ENCODE assay signal across 13 cellular contexts in the genomic region with DNA sequence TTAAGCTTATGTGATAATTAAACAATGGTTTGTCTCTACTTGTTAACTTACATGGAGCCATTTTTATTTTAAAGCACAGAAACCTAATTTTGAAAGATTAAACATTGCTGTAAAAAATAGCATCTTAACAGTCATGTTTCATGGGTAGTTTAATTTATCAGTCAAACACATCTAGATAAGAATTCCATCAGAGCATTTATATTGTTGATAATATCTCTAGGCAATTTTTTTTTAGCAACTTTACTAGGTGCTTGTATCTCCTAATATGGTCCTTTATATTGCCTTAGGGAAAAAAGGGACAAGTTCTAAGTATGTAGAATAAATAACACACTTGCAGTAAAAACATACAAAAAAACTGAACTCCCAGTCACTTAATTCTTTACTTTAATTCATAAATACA. TPM values are rescaled to one million over a fixed set of nuclear protein-coding genes. Genes with fewer than 3 reads are reported as not detected.
DNase-seq lines count a peak whose midpoint lies in the region; ATAC-seq and TF ChIP-seq lines count a peak whose summit lies in the region.
"Had no signal": no experiment of that assay in that cellular context is flagged by ENCODE, and none has a peak within 500 bp of the region (broad histone marks: within the 10 kb centered on the region; RNA-seq: fewer than 3 reads in every experiment).

No MANE protein-coding gene starts in this region.

- POLR2A ChIA-PET in PC-9 (lab: Charles Lee; ENCODE audit: unreplicated experiment): interaction anchor here (0.7 kb wide), 1 partner anchor 483 kb away, joined by 6 read pairs; the partner anchor contains the start of gene TTC21B

- ATAC-seq in HG03280 (IDR thresholded peaks at IDR 0.05; ENCODE audit: unreplicated experiment) (no peak), GM21447 (IDR thresholded peaks at IDR 0.05; ENCODE audit: unreplicated experiment) (no peak)

- no peak overlapping the region for H3K27ac ChIP-seq in brain microvascular endothelial cell
- H3K27ac ChIP-seq in iPS-20b (ENCODE audit: low read length): peak overlapping the region; percentile 65
- no peak overlapping the region for H3K27ac ChIP-seq in PC-9

- H3K4me1 Mint-ChIP-seq in immature natural killer cell: no peaks in the 10 kb centered on the region

- H3K4me3 Mint-ChIP-seq in immature natural killer cell: no peak overlapping the region

- DNase-seq in H7 (no peak), brain microvascular endothelial cell (no peak), immature natural killer cell (no peak), PC-9 (no peak)
- DNase-seq: aorta, DND-41, head of caudate nucleus, MV-4-11 had no signal

- CTCF ChIA-PET in PC-9 (lab: Charles Lee): no interaction called here

- BruUV-seq in PC-9 (replicated peaks; lab: Mats Ljungman, UMichigan): no TSS peak

- no peak overlapping the region for H3K27ac Mint-ChIP-seq in immature natural killer cell

- peak overlapping the region; percentile 84; the same call in 1 of the 2 replicates for H3K9ac ChIP-seq in iPS-20b (ENCODE audit: low read depth, low read length)
- H3K9ac ChIP-seq in skeletal muscle satellite cell (ENCODE audit: low read depth, low read length): peak overlapping the region; percentile 69

- H3K9me3 ChIP-seq in iPS-20b (ENCODE audit: insufficient read depth, low read depth, low read length): no peaks in the 10 kb centered on the region
- no peaks in the 10 kb centered on the region for H3K9me3 ChIP-seq in skeletal muscle satellite cell (replicated peaks; ENCODE audit: low read length)
- no peaks in the 10 kb centered on the region for H3K9me3 ChIP-seq in PC-9 (ENCODE audit: insufficient read depth, low read depth)

- H3K4me2 ChIP-seq in skeletal muscle satellite cell (ENCODE audit: low read length): peak overlapping the region; percentile 65
- no peak overlapping the region for H3K4me2 ChIP-seq in PC-9

- H3K27me3 ChIP-seq in H7 (ENCODE audit: control insufficient read depth, insufficient read depth, low read length) (no peaks in the 10 kb centered on the region), brain microvascular endothelial cell (replicated peaks) (no peaks in the 10 kb centered on the region), iPS-20b (ENCODE audit: insufficient read depth, low read length) (no peaks in the 10 kb centered on the region), skeletal muscle satellite cell (ENCODE audit: control insufficient read depth, insufficient read depth, low read length) (no peaks in the 10 kb centered on the region), PC-9 (ENCODE audit: insufficient read depth, low read depth) (no peaks in the 10 kb centered on the region)

- H2AFZ ChIP-seq in PC-9: no peak overlapping the region

- H3K36me3 Mint-ChIP-seq in immature natural killer cell: no peaks in the 10 kb centered on the region

- no peaks in the 10 kb centered on the region for H3K36me3 ChIP-seq in H7 (replicated peaks; ENCODE audit: control insufficient read depth, insufficient read depth, low read length)
- no peaks in the 10 kb centered on the region for H3K36me3 ChIP-seq in brain microvascular endothelial cell (replicated peaks)
- H3K36me3 ChIP-seq in iPS-20b (ENCODE audit: insufficient read depth, low read depth, low read length): no peaks in the 10 kb centered on the region
- no peaks in the 10 kb centered on the region for H3K36me3 ChIP-seq in skeletal muscle satellite cell (ENCODE audit: insufficient read depth, low read length)
- no peaks in the 10 kb centered on the region for H3K36me3 ChIP-seq in PC-9 (ENCODE audit: low read depth)

- H3K4me1 ChIP-seq in iPS-20b (ENCODE audit: insufficient read depth, low read length) (peaks cover 23% of the 10 kb centered on the region), skeletal muscle satellite cell (ENCODE audit: control insufficient read depth, insufficient read depth, low read length) (no peaks in the 10 kb centered on the region), PC-9 (replicated peaks; ENCODE audit: insufficient read depth) (no peaks in the 10 kb centered on the region)

- in situ Hi-C loops in brain microvascular endothelial cell (cut with HindIII; ENCODE audit: low pct_ligation_motif_present, low sequenced_read_pairs): no loop called here

- H3K9me2 ChIP-seq in PC-9 (ENCODE audit: insufficient read depth): no peaks in the 10 kb centered on the region

- no peaks in the 10 kb centered on the region for H4K20me1 ChIP-seq in PC-9 (ENCODE audit: insufficient read depth)

- no peaks in the 10 kb centered on the region for H3K79me2 ChIP-seq in PC-9 (ENCODE audit: low read depth)

- peaks cover 0 to 6% (median 4%) of the 10 kb centered on the region in 3 donors for H3K27me3 Mint-ChIP-seq in immature natural killer cell (ENCODE audit: low read depth in 3 of 3)

- H3K4me3 ChIP-seq in H7 (ENCODE audit: insufficient read depth, low read depth, low read length) (peak overlapping the region; percentile 38; the same call in 1 of the 2 replicates), brain microvascular endothelial cell (ENCODE audit: low read depth, low read length) (peak overlapping the region; percentile 67), iPS-20b (ENCODE audit: low read length) (peak overlapping the region; percentile 84), skeletal muscle satellite cell (ENCODE audit: low read length) (peak overlapping the region; percentile 67), PC-9 (no peak overlapping the region)

- H3K9me3 Mint-ChIP-seq in immature natural killer cell: no peaks in the 10 kb centered on the region

- no peaks in the 10 kb centered on the region for H3F3A ChIP-seq in PC-9 (ENCODE audit: insufficient read depth, low read depth)

- TF ChIP-seq CTCF in brain microvascular endothelial cell (IDR thresholded peaks at IDR 0.05; ENCODE audit: low read depth, low read length, missing control alignments) (no peak), PC-9 (conservative IDR thresholded peaks at IDR 0.05) (no peak)

- intact Hi-C loops in PC-9 (cut with micrococcal nuclease; ENCODE audit: unreplicated experiment): no loop called here

RNA-seq across cellular contexts. Expression of gene CSRNP3, which starts 0.9 kb away (rescaled TPM):
- total RNA-seq in H7 (2014; rRNA removed; shearing (Covaris generic)): 3.0 and 4.3 TPM in 2 replicates
- total RNA-seq in skeletal muscle satellite cell (2012; rRNA removed): under 0.01 and 0.44 TPM in 2 replicates
- not detected for polyA plus RNA-seq in immature natural killer cell
- total RNA-seq in PC-9 (2021): 0.41 and 0.85 TPM in 2 replicates
- total RNA-seq: T-helper 1 cell treated with Interleukin-12 subunit alpha and Interleukin-12 subunit beta and Interleukin-4 antibody, amounts not matched to agents 30 ng/mL and 1 ng/mL, for 36 hours had no signal
